ENCODE assay signal across 10 cellular contexts in genomic region chr13:19961484-19961883, GRCh38. TPM values are rescaled to one million over a fixed set of nuclear protein-coding genes. Genes with fewer than 3 reads are reported as not detected.
A peak's percentile ranks its signal among the peaks of the same experiment; 100 is the strongest.
DNase-seq lines count a peak whose midpoint lies in the region; ATAC-seq and TF ChIP-seq lines count a peak whose summit lies in the region.
"Had no signal": no experiment of that assay in that cellular context is flagged by ENCODE, and none has a peak within 500 bp of the region (broad histone marks: within the 10 kb centered on the region; RNA-seq: fewer than 3 reads in every experiment).

No MANE protein-coding gene starts in this region.

- peaks cover 45% of the 10 kb centered on the region for H3K36me3 Mint-ChIP-seq in MCF 10A (ENCODE audit: insufficient read depth, unreplicated experiment)
- H3K36me3 Mint-ChIP-seq in activated CD8-positive, alpha-beta T cell treated with anti-CD3 and anti-CD28 coated beads for 36 hours (ENCODE audit: low read depth): peaks cover 37% of the 10 kb centered on the region

- no peaks in the 10 kb centered on the region for H3K36me3 ChIP-seq in breast epithelium
- peaks cover 53% of the 10 kb centered on the region for H3K36me3 ChIP-seq in iPS-20b (ENCODE audit: insufficient read depth, low read depth, low read length)
- H3K36me3 ChIP-seq in tibial nerve: peaks cover 0 to 8% (median 0%) of the 10 kb centered on the region in 3 donors

- H3K27ac ChIP-seq in breast epithelium: peak overlapping the region in 1 of 2 donors; percentile 19
- H3K27ac ChIP-seq in iPS-20b (ENCODE audit: low read length): no peak overlapping the region
- peak overlapping the region in 3 of 4 donors; percentile 26 to 100 (median 40) for H3K27ac ChIP-seq in tibial nerve
- H3K27ac ChIP-seq: VCaP had no signal

- no peaks in the 10 kb centered on the region for H3K27me3 ChIP-seq in breast epithelium
- H3K27me3 ChIP-seq in iPS-20b (ENCODE audit: insufficient read depth, low read length): no peaks in the 10 kb centered on the region
- no peaks in the 10 kb centered on the region for H3K27me3 ChIP-seq in tibial nerve

- H3K9me3 ChIP-seq in breast epithelium: no peaks in the 10 kb centered on the region
- no peaks in the 10 kb centered on the region for H3K9me3 ChIP-seq in iPS-20b (ENCODE audit: insufficient read depth, low read depth, low read length)
- H3K9me3 ChIP-seq in tibial nerve: no peaks in the 10 kb centered on the region

- DNase-seq in MCF 10A (ENCODE audit: unreplicated experiment): no peak
- DNase-seq in breast epithelium (ENCODE audit: low spot score in 2 of 2): no peak
- no peak for DNase-seq in activated CD8-positive, alpha-beta T cell treated with anti-CD3 and anti-CD28 coated beads for 36 hours
- no peak for DNase-seq in tibial nerve (ENCODE audit: low spot score in 2 of 2)
- DNase-seq in activated naive CD4-positive, alpha-beta T cell treated with Interleukin-2 at 50 U/mL for 16 hours: no peak
- DNase-seq: NK-92 treated with Interleukin-12 subunit alpha and Interleukin-12 subunit beta, amount 100 ng/mL, for 24 hours had no signal

- no peaks in the 10 kb centered on the region for H3K9me3 Mint-ChIP-seq in MCF 10A (ENCODE audit: unreplicated experiment)
- H3K9me3 Mint-ChIP-seq in activated CD8-positive, alpha-beta T cell treated with anti-CD3 and anti-CD28 coated beads for 36 hours: peaks cover 2% of the 10 kb centered on the region

- H3K4me3 Mint-ChIP-seq in MCF 10A (ENCODE audit: unreplicated experiment): peak overlapping the region; percentile 57
- peak overlapping the region; percentile 94 for H3K4me3 Mint-ChIP-seq in activated CD8-positive, alpha-beta T cell treated with anti-CD3 and anti-CD28 coated beads for 36 hours

- POLR2A ChIA-PET in MCF 10A (lab: Yijun Ruan, JAX): interaction anchor here (0.6 to 1.6 kb wide), 3 partner anchors 34 to 1497 kb away, joined by 3 to 11 read pairs (median 5); partner anchors contain the start of gene ZMYM5
- POLR2A ChIA-PET in activated CD8-positive, alpha-beta T cell treated with anti-CD3 and anti-CD28 coated beads for 36 hours (lab: Charles Lee): no interaction called here

- H3K27ac Mint-ChIP-seq in MCF 10A (ENCODE audit: low read depth, unreplicated experiment): peak overlapping the region; percentile 29
- peak overlapping the region; percentile 54 for H3K27ac Mint-ChIP-seq in activated CD8-positive, alpha-beta T cell treated with anti-CD3 and anti-CD28 coated beads for 36 hours

- TF ChIP-seq CTCF in MCF 10A (IDR thresholded peaks at IDR 0.05; ENCODE audit: unreplicated experiment) (no peak), breast epithelium (IDR thresholded peaks at IDR 0.05) (no peak), tibial nerve (IDR thresholded peaks at IDR 0.05) (no peak)
- TF ChIP-seq CTCF in activated CD8-positive, alpha-beta T cell treated with anti-CD3 and anti-CD28 coated beads for 36 hours (IDR thresholded peaks at IDR 0.05): no peak

- H3K4me1 Mint-ChIP-seq in MCF 10A (ENCODE audit: insufficient read depth, unreplicated experiment): peaks cover 6% of the 10 kb centered on the region
- peaks cover 37% of the 10 kb centered on the region for H3K4me1 Mint-ChIP-seq in activated CD8-positive, alpha-beta T cell treated with anti-CD3 and anti-CD28 coated beads for 36 hours (ENCODE audit: low read depth)

- ATAC-seq in activated CD8-positive, alpha-beta T cell treated with anti-CD3 and anti-CD28 coated beads for 36 hours: no peak
- ATAC-seq in GM19452 (IDR thresholded peaks at IDR 0.05; ENCODE audit: unreplicated experiment) (no peak), GM19023 (IDR thresholded peaks at IDR 0.05; ENCODE audit: unreplicated experiment) (no peak)

- no peak for TF ChIP-seq EP300 in tibial nerve (IDR thresholded peaks at IDR 0.05)

- H3K9ac ChIP-seq in iPS-20b (ENCODE audit: low read depth, low read length): 0 out of 2 replicates have a peak overlapping the region, but pooled peaks have one; percentile 23

- H3K4me1 ChIP-seq in breast epithelium (peaks cover 0 to 12% of the 10 kb centered on the region in 2 donors), iPS-20b (ENCODE audit: insufficient read depth, low read length) (peaks cover 15% of the 10 kb centered on the region), tibial nerve (peaks cover 0 to 49% (median 26%) of the 10 kb centered on the region in 4 donors)

- CTCF ChIA-PET in MCF 10A (lab: Yijun Ruan, JAX): interaction anchor here (0.6 to 1.1 kb wide), 3 partner anchors 10 to 72 kb away, joined by 3 to 4 read pairs (median 3); no protein-coding TSS in a partner anchor
- CTCF ChIA-PET in activated CD8-positive, alpha-beta T cell treated with anti-CD3 and anti-CD28 coated beads for 36 hours (lab: Charles Lee): interaction anchor here (1.0 to 1.3 kb wide), 2 partner anchors 12 to 20 kb away, joined by 3 to 4 read pairs; no protein-coding TSS in a partner anchor

- BruUV-seq in MCF 10A (replicated peaks; lab: Mats Ljungman, UMichigan): no TSS peak

- WGBS in tibial nerve, 2 donors: 47% methylated on average over 4 of the region's 4 CpGs

- H3K27me3 Mint-ChIP-seq in MCF 10A (ENCODE audit: insufficient read depth, unreplicated experiment): no peaks in the 10 kb centered on the region
- no peaks in the 10 kb centered on the region for H3K27me3 Mint-ChIP-seq in activated CD8-positive, alpha-beta T cell treated with anti-CD3 and anti-CD28 coated beads for 36 hours

- H3K4me3 ChIP-seq in breast epithelium (peak overlapping the region in 1 of 3 donors; percentile 5), iPS-20b (ENCODE audit: low read length) (peak overlapping the region; percentile 79), tibial nerve (no peak overlapping the region)

- TF ChIP-seq POLR2A in breast epithelium (IDR thresholded peaks at IDR 0.05) (no peak), tibial nerve (IDR thresholded peaks at IDR 0.05) (no peak)

- intact Hi-C loops in MCF 10A (cut with micrococcal nuclease) (loop anchor here (2.0 kb wide), 1 partner anchor 99 kb away; the partner anchor contains the start of gene ZMYM5), breast epithelium (cut with DNase I; ENCODE audit: low total_unique reads) (no loop called here)
- intact Hi-C loops in activated CD8-positive, alpha-beta T cell treated with anti-CD3 and anti-CD28 coated beads for 36 hours (cut with micrococcal nuclease): loop anchor here (5.0 to 10.0 kb wide), 2 partner anchors 99 to 177 kb away; partner anchors contain the start of genes PSPC1 and ZMYM5

RNA-seq across cellular contexts. Expression of gene ZMYM2, which starts 3.0 kb away (rescaled TPM):
- total RNA-seq in MCF 10A (2022): 62.2 and 63.2 TPM in 2 replicates
- 100 to 1,000 TPM in 1 of 3 donors, 10 to 100 TPM in 2; 76.5 to 118 (median 93.1) TPM for total RNA-seq in breast epithelium
- 10 to 100 TPM; 79.2 to 82.0 TPM for total RNA-seq in activated CD8-positive, alpha-beta T cell treated with anti-CD3 and anti-CD28 coated beads for 36 hours
- 10 to 100 TPM; 60.7 to 75.3 (median 68.1) TPM for total RNA-seq in tibial nerve
